ENCODE assay signal across 12 cellular contexts in genomic region chr10:114306116-114306973, GRCh38.
A peak's percentile ranks its signal among the peaks of the same experiment; 100 is the strongest.
DNase-seq lines count a peak whose midpoint lies in the region; ATAC-seq and TF ChIP-seq lines count a peak whose summit lies in the region.
"Had no signal": no experiment of that assay in that cellular context is flagged by ENCODE, and none has a peak within 500 bp of the region (broad histone marks: within the 10 kb centered on the region; RNA-seq: fewer than 3 reads in every experiment).

No MANE protein-coding gene starts in this region.

- H3K4me1 ChIP-seq in PC-3 (ENCODE audit: insufficient read depth, low read length), result peaks cover 12% of the 10 kb centered on the region
- peaks cover 25% of the 10 kb centered on the region for H3K4me1 ChIP-seq in osteoblast (ENCODE audit: insufficient read depth, low read length)

- H2AFZ ChIP-seq in PC-3 (ENCODE audit: low read length) (no peak overlapping the region), osteoblast (ENCODE audit: low read length) (no peak overlapping the region)

- H3K4me1 Mint-ChIP-seq in Calu3 (ENCODE audit: low read depth, unreplicated experiment), result no peaks in the 10 kb centered on the region
- peaks cover 9% of the 10 kb centered on the region for H3K4me1 Mint-ChIP-seq in endothelial cell (ENCODE audit: unreplicated experiment)

- H3K9me3 ChIP-seq in PC-3 (ENCODE audit: low read length), result no peaks in the 10 kb centered on the region
- no peaks in the 10 kb centered on the region for H3K9me3 ChIP-seq in osteoblast (ENCODE audit: low read depth, low read length)
- H3K9me3 ChIP-seq: ovary had no signal

- no peaks in the 10 kb centered on the region for H4K20me1 ChIP-seq in PC-3 (ENCODE audit: low read length)
- H4K20me1 ChIP-seq in osteoblast (ENCODE audit: insufficient read depth, low read length), result no peaks in the 10 kb centered on the region

- CTCF ChIA-PET in Calu3 (lab: Charles Lee) (no interaction called here), PC-3 (lab: Charles Lee) (interaction anchor here (0.5 to 0.7 kb wide), 2 partner anchors 63 to 165 kb away, joined by 4 to 6 read pairs; no protein-coding TSS in a partner anchor)

- TF ChIP-seq CTCF in Calu3 (IDR thresholded peaks at IDR 0.05; ENCODE audit: unreplicated experiment) (no peak), PC-3 (conservative IDR thresholded peaks at IDR 0.05; ENCODE audit: low read depth, low read length) (no peak), osteoblast (IDR thresholded peaks at IDR 0.05; ENCODE audit: extremely low read depth, low read depth, low read length) (no peak), endothelial cell (IDR thresholded peaks at IDR 0.05; ENCODE audit: unreplicated experiment) (no peak)

- no peaks in the 10 kb centered on the region for H3K36me3 Mint-ChIP-seq in Calu3 (ENCODE audit: insufficient read depth, unreplicated experiment)
- no peaks in the 10 kb centered on the region for H3K36me3 Mint-ChIP-seq in endothelial cell (ENCODE audit: low read depth, unreplicated experiment)

- H3K79me2 ChIP-seq in PC-3 (ENCODE audit: low read length) (no peaks in the 10 kb centered on the region), osteoblast (ENCODE audit: insufficient read depth, low read length) (no peaks in the 10 kb centered on the region)

- H3K4me2 ChIP-seq in PC-3 (ENCODE audit: low read length) (peak overlapping the region; percentile 45), osteoblast (ENCODE audit: insufficient read depth, low read length) (peak overlapping the region; percentile 74)

- H3K27me3 Mint-ChIP-seq in Calu3 (ENCODE audit: unreplicated experiment) (no peaks in the 10 kb centered on the region), endothelial cell (ENCODE audit: unreplicated experiment) (peaks cover 11% of the 10 kb centered on the region)
- H3K27me3 Mint-ChIP-seq: activated T-helper 17 cell treated with anti-CD3 and anti-CD28 coated beads, Interleukin-2, amount 50 U/mL, for 72 hours had no signal

- ATAC-seq in PC-3 (peak; percentile 83), GM19397 (IDR thresholded peaks at IDR 0.05; ENCODE audit: unreplicated experiment) (no peak), GM21423 (IDR thresholded peaks at IDR 0.05; ENCODE audit: unreplicated experiment) (no peak)
- ATAC-seq: activated T-helper 17 cell treated with anti-CD3 and anti-CD28 coated beads, Interleukin-2, amount 50 U/mL, for 72 hours had no signal

- POLR2A ChIA-PET in PC-3 (lab: Charles Lee; ENCODE audit: unreplicated experiment), result interaction anchor here (0.5 to 0.7 kb wide), 2 partner anchors 134 to 219 kb away, joined by 3 read pairs; no protein-coding TSS in a partner anchor

- no peaks in the 10 kb centered on the region for H3K36me3 ChIP-seq in PC-3 (ENCODE audit: low read depth, low read length)
- H3K36me3 ChIP-seq in osteoblast (ENCODE audit: insufficient read depth, low read length), result no peaks in the 10 kb centered on the region
- H3K36me3 ChIP-seq: ovary had no signal

- BruUV-seq in Calu3 (replicated peaks; lab: Mats Ljungman, UMichigan) (no TSS peak), PC-3 (replicated peaks; lab: Mats Ljungman, UMichigan) (no TSS peak)

- H3K27ac Mint-ChIP-seq in Calu3 (ENCODE audit: unreplicated experiment) (no peak overlapping the region), endothelial cell (ENCODE audit: unreplicated experiment) (no peak overlapping the region)
- H3K27ac Mint-ChIP-seq: activated T-helper 17 cell treated with anti-CD3 and anti-CD28 coated beads, Interleukin-2, amount 50 U/mL, for 72 hours had no signal

- peak; percentile 4 for DNase-seq in Calu3
- peak; percentile 87 for DNase-seq in PC-3
- peak; percentile 36 for DNase-seq in epidermal melanocyte (ENCODE audit: insufficient read length, low spot score)
- peak; percentile 99 for DNase-seq in osteoblast (ENCODE audit: insufficient read length, low spot score, missing footprints)
- no peak for DNase-seq in activated CD4-positive, alpha-beta T cell treated with anti-CD3 and anti-CD28 coated beads, Interleukin-2, amount 50 U/mL, for 1 hour
- no peak for DNase-seq in endothelial cell (ENCODE audit: low spot score)
- DNase-seq: NCI-H345; ovary; stimulated activated CD8-positive, alpha-beta memory T cell treated with anti-CD3 and anti-CD28 coated beads, Interleukin-4, amount 100 ng/mL, for 48 hours had no signal

- H3K9ac ChIP-seq in PC-3 (ENCODE audit: low read length), result no peak overlapping the region

- H3K9me2 ChIP-seq in PC-3 (replicated peaks; ENCODE audit: low read length), result no peaks in the 10 kb centered on the region

- no peaks in the 10 kb centered on the region for H3F3A ChIP-seq in PC-3 (ENCODE audit: low read length, unreplicated experiment)

- H3K27me3 ChIP-seq in PC-3 (ENCODE audit: low read length) (no peaks in the 10 kb centered on the region), osteoblast (ENCODE audit: insufficient read depth, low read length) (peaks cover 3% of the 10 kb centered on the region)
- H3K27me3 ChIP-seq: ovary had no signal

- intact Hi-C loops in Calu3 (cut with micrococcal nuclease; ENCODE audit: unreplicated experiment) (loop anchor here (10.0 kb wide), 1 partner anchor 398 kb away; no protein-coding TSS in a partner anchor), PC-3 (cut with micrococcal nuclease) (loop anchor here (10.0 kb wide), 1 partner anchor 478 kb away; no protein-coding TSS in a partner anchor)

- no peak overlapping the region for H3K4me3 ChIP-seq in PC-3 (ENCODE audit: low read length)
- H3K4me3 ChIP-seq in osteoblast (ENCODE audit: insufficient read depth, low read length), result peak overlapping the region; percentile 13
- H3K4me3 ChIP-seq: ovary had no signal

- no peaks in the 10 kb centered on the region for H3K9me3 Mint-ChIP-seq in Calu3 (ENCODE audit: low read depth, unreplicated experiment)
- H3K9me3 Mint-ChIP-seq in endothelial cell (ENCODE audit: unreplicated experiment), result no peaks in the 10 kb centered on the region
- H3K9me3 Mint-ChIP-seq: activated T-helper 17 cell treated with anti-CD3 and anti-CD28 coated beads, Interleukin-2, amount 50 U/mL, for 72 hours had no signal

- H3K27ac ChIP-seq in PC-3 (ENCODE audit: low read length) (peak overlapping the region; percentile 71), osteoblast (ENCODE audit: low read depth, low read length) (peak overlapping the region; percentile 53)
- H3K27ac ChIP-seq: ovary had no signal

- H3K4me3 Mint-ChIP-seq in Calu3 (ENCODE audit: low read depth, unreplicated experiment), result no peak overlapping the region
- H3K4me3 Mint-ChIP-seq in endothelial cell (ENCODE audit: unreplicated experiment), result no peak overlapping the region

Comparison
In these comparisons a context has a peak if more than half of its experiments do, and no peak if none do; other contexts are left out.
1. DNase-seq: peak in Calu3 (single experiment), PC-3 (single experiment), epidermal melanocyte (single experiment) and osteoblast (single experiment); none in activated CD4-positive, alpha-beta T cell treated with anti-CD3 and anti-CD28 coated beads, Interleukin-2, amount 50 U/mL, for 1 hour (single experiment) and endothelial cell (single experiment).